ENCODE assay signal across 1 cellular context in the genomic region with DNA sequence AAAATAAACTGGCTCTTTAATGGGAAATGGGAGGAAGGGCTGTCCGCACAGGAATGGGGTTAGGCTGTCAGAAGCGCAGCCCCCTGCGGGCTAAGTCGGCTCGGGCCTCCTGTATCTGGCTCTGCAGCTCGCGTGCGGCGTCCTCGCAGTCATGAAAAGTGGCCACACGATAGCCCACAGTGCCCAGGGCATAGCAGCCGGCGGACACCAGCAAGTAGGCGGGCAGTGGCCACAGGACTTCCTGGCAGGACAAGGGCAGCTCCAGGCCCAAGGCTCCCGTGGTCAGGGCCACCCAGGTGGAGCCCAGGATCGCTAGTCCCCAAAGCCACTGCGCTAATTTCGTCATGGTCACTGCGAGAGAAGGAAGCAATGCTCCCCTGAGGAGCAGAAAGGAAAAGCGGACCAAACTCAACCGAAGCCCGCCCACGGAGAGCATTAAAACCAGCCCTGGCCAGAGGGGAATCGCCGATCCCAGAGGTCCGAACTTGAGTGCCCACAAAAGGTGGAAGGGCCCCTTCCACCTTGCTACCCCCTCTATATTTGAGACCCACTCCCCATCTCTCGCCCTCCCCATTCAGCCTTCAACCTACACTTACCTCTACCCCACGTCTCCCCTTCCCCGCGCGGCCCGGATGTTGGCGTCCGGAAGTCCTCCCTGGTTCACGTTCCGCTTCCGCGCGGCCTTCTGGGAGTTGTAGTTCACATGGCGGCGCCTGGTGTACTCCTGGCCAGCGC.
TF ChIP-seq lines count a peak whose summit lies in the region.

A gene with protein sequence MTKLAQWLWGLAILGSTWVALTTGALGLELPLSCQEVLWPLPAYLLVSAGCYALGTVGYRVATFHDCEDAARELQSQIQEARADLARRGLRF (minus strand): TSS at position 637 of the 735 bp plus-strand sequence. CDS start 291 bp downstream, at position 346.

TF ChIP-seq in HEK293, 187 proteins besides CTCF, POLR2A, EP300 and RAD21 (continued from another document):
- peak; percentile 56; the same call in 1 of the 2 replicates for TF ChIP-seq ZBTB21 (tag by site-specific recombination; IDR thresholded peaks at IDR 0.05)
- no peak for TF ChIP-seq SCRT1 (tag by site-specific recombination; IDR thresholded peaks at IDR 0.05; ENCODE audit: borderline replicate concordance)
- TF ChIP-seq, protein P1, sequence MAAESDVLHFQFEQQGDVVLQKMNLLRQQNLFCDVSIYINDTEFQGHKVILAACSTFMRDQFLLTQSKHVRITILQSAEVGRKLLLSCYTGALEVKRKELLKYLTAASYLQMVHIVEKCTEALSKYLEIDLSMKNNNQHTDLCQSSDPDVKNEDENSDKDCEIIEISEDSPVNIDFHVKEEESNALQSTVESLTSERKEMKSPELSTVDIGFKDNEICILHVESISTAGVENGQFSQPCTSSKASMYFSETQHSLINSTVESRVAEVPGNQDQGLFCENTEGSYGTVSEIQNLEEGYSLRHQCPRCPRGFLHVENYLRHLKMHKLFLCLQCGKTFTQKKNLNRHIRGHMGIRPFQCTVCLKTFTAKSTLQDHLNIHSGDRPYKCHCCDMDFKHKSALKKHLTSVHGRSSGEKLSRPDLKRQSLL (tag by site-specific recombination; IDR thresholded peaks at IDR 0.05), result 0 out of 2 replicates have a peak, but pooled peaks have one; percentile 5
- TF ChIP-seq YY1 (tag by site-specific recombination; IDR thresholded peaks at IDR 0.05), result 0 out of 2 replicates have a peak, but pooled peaks have one; percentile 47
- TF ChIP-seq ZBTB17 (tag by site-specific recombination; IDR thresholded peaks at IDR 0.05), result peak; percentile 96
- no peak for TF ChIP-seq ZNF560 (tag by site-specific recombination; IDR thresholded peaks at IDR 0.05; ENCODE audit: borderline replicate concordance)
- TF ChIP-seq OVOL3 (tag by site-specific recombination; IDR thresholded peaks at IDR 0.05), result no peak
- TF ChIP-seq GLIS1 (tag by site-specific recombination; IDR thresholded peaks at IDR 0.05), result peak; percentile 74
- TF ChIP-seq ZNF341 (tag by site-specific recombination; IDR thresholded peaks at IDR 0.05; ENCODE audit: low read depth), result peak; percentile 92
- TF ChIP-seq SP7 (tag by site-specific recombination; IDR thresholded peaks at IDR 0.05), result peak; percentile 80
- TF ChIP-seq ZFHX2 (tag by site-specific recombination; conservative IDR thresholded peaks at IDR 0.05), result peak; percentile 90
- TF ChIP-seq ZNF23 (tag by site-specific recombination; IDR thresholded peaks at IDR 0.05; ENCODE audit: borderline replicate concordance), result no peak
- TF ChIP-seq, protein P2, sequence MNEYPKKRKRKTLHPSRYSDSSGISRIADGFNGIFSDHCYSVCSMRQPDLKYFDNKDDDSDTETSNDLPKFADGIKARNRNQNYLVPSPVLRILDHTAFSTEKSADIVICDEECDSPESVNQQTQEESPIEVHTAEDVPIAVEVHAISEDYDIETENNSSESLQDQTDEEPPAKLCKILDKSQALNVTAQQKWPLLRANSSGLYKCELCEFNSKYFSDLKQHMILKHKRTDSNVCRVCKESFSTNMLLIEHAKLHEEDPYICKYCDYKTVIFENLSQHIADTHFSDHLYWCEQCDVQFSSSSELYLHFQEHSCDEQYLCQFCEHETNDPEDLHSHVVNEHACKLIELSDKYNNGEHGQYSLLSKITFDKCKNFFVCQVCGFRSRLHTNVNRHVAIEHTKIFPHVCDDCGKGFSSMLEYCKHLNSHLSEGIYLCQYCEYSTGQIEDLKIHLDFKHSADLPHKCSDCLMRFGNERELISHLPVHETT (tag by site-specific recombination; IDR thresholded peaks at IDR 0.05), result peak; percentile 62
- TF ChIP-seq, protein P3, sequence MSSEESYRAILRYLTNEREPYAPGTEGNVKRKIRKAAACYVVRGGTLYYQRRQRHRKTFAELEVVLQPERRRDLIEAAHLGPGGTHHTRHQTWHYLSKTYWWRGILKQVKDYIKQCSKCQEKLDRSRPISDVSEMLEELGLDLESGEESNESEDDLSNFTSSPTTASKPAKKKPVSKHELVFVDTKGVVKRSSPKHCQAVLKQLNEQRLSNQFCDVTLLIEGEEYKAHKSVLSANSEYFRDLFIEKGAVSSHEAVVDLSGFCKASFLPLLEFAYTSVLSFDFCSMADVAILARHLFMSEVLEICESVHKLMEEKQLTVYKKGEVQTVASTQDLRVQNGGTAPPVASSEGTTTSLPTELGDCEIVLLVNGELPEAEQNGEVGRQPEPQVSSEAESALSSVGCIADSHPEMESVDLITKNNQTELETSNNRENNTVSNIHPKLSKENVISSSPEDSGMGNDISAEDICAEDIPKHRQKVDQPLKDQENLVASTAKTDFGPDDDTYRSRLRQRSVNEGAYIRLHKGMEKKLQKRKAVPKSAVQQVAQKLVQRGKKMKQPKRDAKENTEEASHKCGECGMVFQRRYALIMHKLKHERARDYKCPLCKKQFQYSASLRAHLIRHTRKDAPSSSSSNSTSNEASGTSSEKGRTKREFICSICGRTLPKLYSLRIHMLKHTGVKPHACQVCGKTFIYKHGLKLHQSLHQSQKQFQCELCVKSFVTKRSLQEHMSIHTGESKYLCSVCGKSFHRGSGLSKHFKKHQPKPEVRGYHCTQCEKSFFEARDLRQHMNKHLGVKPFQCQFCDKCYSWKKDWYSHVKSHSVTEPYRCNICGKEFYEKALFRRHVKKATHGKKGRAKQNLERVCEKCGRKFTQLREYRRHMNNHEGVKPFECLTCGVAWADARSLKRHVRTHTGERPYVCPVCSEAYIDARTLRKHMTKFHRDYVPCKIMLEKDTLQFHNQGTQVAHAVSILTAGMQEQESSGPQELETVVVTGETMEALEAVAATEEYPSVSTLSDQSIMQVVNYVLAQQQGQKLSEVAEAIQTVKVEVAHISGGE (tag by site-specific recombination; conservative IDR thresholded peaks at IDR 0.05; ENCODE audit: low read depth), result peak; percentile 99
- TF ChIP-seq ZNF501 (tag by site-specific recombination; IDR thresholded peaks at IDR 0.05), result peak; percentile 79
- no peak for TF ChIP-seq GLI2 (tag by site-specific recombination; IDR thresholded peaks at IDR 0.05; ENCODE audit: borderline replicate concordance, low read depth)
- TF ChIP-seq ZNF24 (tag by site-specific recombination; IDR thresholded peaks at IDR 0.05), result peak; percentile 84; the same call in 1 of the 2 replicates
- TF ChIP-seq ZNF19 (tag by site-specific recombination; IDR thresholded peaks at IDR 0.05; ENCODE audit: low read depth), result no peak
- peak; percentile 91 for TF ChIP-seq SP2 (tag by site-specific recombination; IDR thresholded peaks at IDR 0.05)
- peak; percentile 89 for TF ChIP-seq EGR2 (tag by site-specific recombination; IDR thresholded peaks at IDR 0.05; ENCODE audit: low read depth)
- TF ChIP-seq, protein P4, sequence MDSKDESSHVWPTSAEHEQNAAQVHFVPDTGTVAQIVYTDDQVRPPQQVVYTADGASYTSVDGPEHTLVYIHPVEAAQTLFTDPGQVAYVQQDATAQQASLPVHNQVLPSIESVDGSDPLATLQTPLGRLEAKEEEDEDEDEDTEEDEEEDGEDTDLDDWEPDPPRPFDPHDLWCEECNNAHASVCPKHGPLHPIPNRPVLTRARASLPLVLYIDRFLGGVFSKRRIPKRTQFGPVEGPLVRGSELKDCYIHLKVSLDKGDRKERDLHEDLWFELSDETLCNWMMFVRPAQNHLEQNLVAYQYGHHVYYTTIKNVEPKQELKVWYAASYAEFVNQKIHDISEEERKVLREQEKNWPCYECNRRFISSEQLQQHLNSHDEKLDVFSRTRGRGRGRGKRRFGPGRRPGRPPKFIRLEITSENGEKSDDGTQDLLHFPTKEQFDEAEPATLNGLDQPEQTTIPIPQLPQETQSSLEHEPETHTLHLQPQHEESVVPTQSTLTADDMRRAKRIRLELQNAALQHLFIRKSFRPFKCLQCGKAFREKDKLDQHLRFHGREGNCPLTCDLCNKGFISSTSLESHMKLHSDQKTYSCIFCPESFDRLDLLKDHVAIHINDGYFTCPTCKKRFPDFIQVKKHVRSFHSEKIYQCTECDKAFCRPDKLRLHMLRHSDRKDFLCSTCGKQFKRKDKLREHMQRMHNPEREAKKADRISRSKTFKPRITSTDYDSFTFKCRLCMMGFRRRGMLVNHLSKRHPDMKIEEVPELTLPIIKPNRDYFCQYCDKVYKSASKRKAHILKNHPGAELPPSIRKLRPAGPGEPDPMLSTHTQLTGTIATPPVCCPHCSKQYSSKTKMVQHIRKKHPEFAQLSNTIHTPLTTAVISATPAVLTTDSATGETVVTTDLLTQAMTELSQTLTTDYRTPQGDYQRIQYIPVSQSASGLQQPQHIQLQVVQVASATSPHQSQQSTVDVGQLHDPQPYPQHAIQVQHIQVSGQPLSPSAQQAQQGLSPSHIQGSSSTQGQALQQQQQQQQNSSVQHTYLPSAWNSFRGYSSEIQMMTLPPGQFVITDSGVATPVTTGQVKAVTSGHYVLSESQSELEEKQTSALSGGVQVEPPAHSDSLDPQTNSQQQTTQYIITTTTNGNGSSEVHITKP (tag by site-specific recombination; IDR thresholded peaks at IDR 0.05), result peak; percentile 97
- TF ChIP-seq ZNF610 (tag by site-specific recombination; IDR thresholded peaks at IDR 0.05; ENCODE audit: borderline replicate concordance), result 0 out of 2 replicates have a peak, but pooled peaks have one; percentile 58
- TF ChIP-seq, protein P5, sequence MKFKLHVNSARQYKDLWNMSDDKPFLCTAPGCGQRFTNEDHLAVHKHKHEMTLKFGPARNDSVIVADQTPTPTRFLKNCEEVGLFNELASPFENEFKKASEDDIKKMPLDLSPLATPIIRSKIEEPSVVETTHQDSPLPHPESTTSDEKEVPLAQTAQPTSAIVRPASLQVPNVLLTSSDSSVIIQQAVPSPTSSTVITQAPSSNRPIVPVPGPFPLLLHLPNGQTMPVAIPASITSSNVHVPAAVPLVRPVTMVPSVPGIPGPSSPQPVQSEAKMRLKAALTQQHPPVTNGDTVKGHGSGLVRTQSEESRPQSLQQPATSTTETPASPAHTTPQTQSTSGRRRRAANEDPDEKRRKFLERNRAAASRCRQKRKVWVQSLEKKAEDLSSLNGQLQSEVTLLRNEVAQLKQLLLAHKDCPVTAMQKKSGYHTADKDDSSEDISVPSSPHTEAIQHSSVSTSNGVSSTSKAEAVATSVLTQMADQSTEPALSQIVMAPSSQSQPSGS (tag by site-specific recombination; IDR thresholded peaks at IDR 0.05; ENCODE audit: low read depth), result no peak
- TF ChIP-seq ZNF629 (tag by site-specific recombination; IDR thresholded peaks at IDR 0.05), result peak; percentile 75
- no peak for TF ChIP-seq ZNF776 (tag by site-specific recombination; IDR thresholded peaks at IDR 0.05; ENCODE audit: borderline replicate concordance)
- peak; percentile 18; the same call in 1 of the 2 replicates for TF ChIP-seq ZNF10 (tag by site-specific recombination; IDR thresholded peaks at IDR 0.05)
- TF ChIP-seq ZFP69B (tag by site-specific recombination; IDR thresholded peaks at IDR 0.05), result no peak
- 0 out of 2 replicates have a peak, but pooled peaks have one; percentile 93 for TF ChIP-seq ZBTB8A (tag by site-specific recombination; IDR thresholded peaks at IDR 0.05)
- TF ChIP-seq, protein P6, sequence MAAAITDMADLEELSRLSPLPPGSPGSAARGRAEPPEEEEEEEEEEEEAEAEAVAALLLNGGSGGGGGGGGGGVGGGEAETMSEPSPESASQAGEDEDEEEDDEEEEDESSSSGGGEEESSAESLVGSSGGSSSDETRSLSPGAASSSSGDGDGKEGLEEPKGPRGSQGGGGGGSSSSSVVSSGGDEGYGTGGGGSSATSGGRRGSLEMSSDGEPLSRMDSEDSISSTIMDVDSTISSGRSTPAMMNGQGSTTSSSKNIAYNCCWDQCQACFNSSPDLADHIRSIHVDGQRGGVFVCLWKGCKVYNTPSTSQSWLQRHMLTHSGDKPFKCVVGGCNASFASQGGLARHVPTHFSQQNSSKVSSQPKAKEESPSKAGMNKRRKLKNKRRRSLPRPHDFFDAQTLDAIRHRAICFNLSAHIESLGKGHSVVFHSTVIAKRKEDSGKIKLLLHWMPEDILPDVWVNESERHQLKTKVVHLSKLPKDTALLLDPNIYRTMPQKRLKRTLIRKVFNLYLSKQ (tag by site-specific recombination; IDR thresholded peaks at IDR 0.05; ENCODE audit: borderline replicate concordance), result no peak
- no peak for TF ChIP-seq ZNF221 (tag by site-specific recombination; IDR thresholded peaks at IDR 0.05; ENCODE audit: borderline replicate concordance)
- TF ChIP-seq GLI4 (tag by site-specific recombination; IDR thresholded peaks at IDR 0.05), result peak; percentile 71; the same call in 1 of the 2 replicates
- peak; percentile 87; the same call in 1 of the 2 replicates for TF ChIP-seq ZXDB (tag by site-specific recombination; IDR thresholded peaks at IDR 0.05)
- no peak for TF ChIP-seq OSR2 (tag by site-specific recombination; IDR thresholded peaks at IDR 0.05)
- TF ChIP-seq ZSCAN23 (tag by site-specific recombination; IDR thresholded peaks at IDR 0.05), result peak; percentile 68
- TF ChIP-seq, protein P7, sequence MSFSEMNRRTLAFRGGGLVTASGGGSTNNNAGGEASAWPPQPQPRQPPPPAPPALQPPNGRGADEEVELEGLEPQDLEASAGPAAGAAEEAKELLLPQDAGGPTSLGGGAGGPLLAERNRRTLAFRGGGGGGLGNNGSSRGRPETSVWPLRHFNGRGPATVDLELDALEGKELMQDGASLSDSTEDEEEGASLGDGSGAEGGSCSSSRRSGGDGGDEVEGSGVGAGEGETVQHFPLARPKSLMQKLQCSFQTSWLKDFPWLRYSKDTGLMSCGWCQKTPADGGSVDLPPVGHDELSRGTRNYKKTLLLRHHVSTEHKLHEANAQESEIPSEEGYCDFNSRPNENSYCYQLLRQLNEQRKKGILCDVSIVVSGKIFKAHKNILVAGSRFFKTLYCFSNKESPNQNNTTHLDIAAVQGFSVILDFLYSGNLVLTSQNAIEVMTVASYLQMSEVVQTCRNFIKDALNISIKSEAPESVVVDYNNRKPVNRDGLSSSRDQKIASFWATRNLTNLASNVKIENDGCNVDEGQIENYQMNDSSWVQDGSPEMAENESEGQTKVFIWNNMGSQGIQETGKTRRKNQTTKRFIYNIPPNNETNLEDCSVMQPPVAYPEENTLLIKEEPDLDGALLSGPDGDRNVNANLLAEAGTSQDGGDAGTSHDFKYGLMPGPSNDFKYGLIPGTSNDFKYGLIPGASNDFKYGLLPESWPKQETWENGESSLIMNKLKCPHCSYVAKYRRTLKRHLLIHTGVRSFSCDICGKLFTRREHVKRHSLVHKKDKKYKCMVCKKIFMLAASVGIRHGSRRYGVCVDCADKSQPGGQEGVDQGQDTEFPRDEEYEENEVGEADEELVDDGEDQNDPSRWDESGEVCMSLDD (tag by site-specific recombination; IDR thresholded peaks at IDR 0.05), result peak; percentile 85
- no peak for TF ChIP-seq ZFP3 (tag by site-specific recombination; IDR thresholded peaks at IDR 0.05; ENCODE audit: low read depth)
- no peak for TF ChIP-seq HOXA7 (CRISPR knock-in tag; IDR thresholded peaks at IDR 0.05; ENCODE audit: borderline replicate concordance)
- peak; percentile 71 for TF ChIP-seq ZEB2 (tag by site-specific recombination; IDR thresholded peaks at IDR 0.05)
- TF ChIP-seq ZNF112 (tag by site-specific recombination; IDR thresholded peaks at IDR 0.05), result no peak
- no peak for TF ChIP-seq ZNF621 (tag by site-specific recombination; IDR thresholded peaks at IDR 0.05)
